8 cellular contexts compared by ENCODE assay signal in genomic region chr22:44625981-44626687, GRCh38.
DNase-seq lines count a peak whose midpoint lies in the region; ATAC-seq, FAIRE-seq and TF ChIP-seq lines count a peak whose summit lies in the region.

No MANE protein-coding gene starts in this region.

- CTCF ChIA-PET in activated CD8-positive, alpha-beta T cell treated with anti-CD3 and anti-CD28 coated beads, Interleukin-2, amount 10 ng/mL, durations not matched to agents 7 days and 5 days (lab: Charles Lee): interaction anchor here (0.5 to 4.7 kb wide), 24 partner anchors 10 to 743 kb away, joined by 3 to 45 read pairs (median 4); no protein-coding TSS in a partner anchor

- POLR2A ChIA-PET in activated CD8-positive, alpha-beta T cell treated with anti-CD3 and anti-CD28 coated beads, Interleukin-2, amount 10 ng/mL, durations not matched to agents 7 days and 5 days (lab: Charles Lee): interaction anchor here (0.6 kb wide), 2 partner anchors 444 to 453 kb away, joined by 3 read pairs; no protein-coding TSS in a partner anchor

- no peak overlapping the region for H3K4me3 ChIP-seq in AG09309 (ENCODE audit: control insufficient read depth, low read depth, low read length)

- DNase-seq in AG09309 (ENCODE audit: low read depth) (no peak), H54 (ENCODE audit: insufficient read length, low spot score) (peak; percentile 60), NCI-H748 treated with DMSO at 0.1 percent for 48 hours (lab: John Stamatoyannopoulos, UW) (peak; percentile 44), ecto neural progenitor cell (ENCODE audit: low spot score) (peak; percentile 86), lung microvascular endothelial cell (ENCODE audit: low read depth in 2 of 2) (peak; percentile 56 to 76)
- DNase-seq in activated CD8-positive, alpha-beta T cell treated with anti-CD3 and anti-CD28 coated beads, Interleukin-2, amount 10 ng/mL, durations not matched to agents 7 days and 5 days: peak; percentile 88
- peak; percentile 67 for DNase-seq in stimulated activated CD8-positive, alpha-beta memory T cell treated with anti-CD3 and anti-CD28 coated beads, Interleukin-15, amount 100 ng/mL, for 1 hour (ENCODE audit: low read depth)

- peaks cover 4% of the 10 kb centered on the region for H3K27me3 Mint-ChIP-seq in activated CD8-positive, alpha-beta T cell treated with anti-CD3 and anti-CD28 coated beads, Interleukin-2, amount 10 ng/mL, durations not matched to agents 7 days and 5 days (ENCODE audit: low read depth)

- no peak for FAIRE-seq in H54 (lab: Jason Lieb, UNC)

- no peaks in the 10 kb centered on the region for H3K36me3 Mint-ChIP-seq in activated CD8-positive, alpha-beta T cell treated with anti-CD3 and anti-CD28 coated beads, Interleukin-2, amount 10 ng/mL, durations not matched to agents 7 days and 5 days (ENCODE audit: low read depth)

- peak overlapping the region; percentile 16 for H3K27ac Mint-ChIP-seq in activated CD8-positive, alpha-beta T cell treated with anti-CD3 and anti-CD28 coated beads, Interleukin-2, amount 10 ng/mL, durations not matched to agents 7 days and 5 days

- no peak for TF ChIP-seq POLR2A in H54 (IDR thresholded peaks at IDR 0.05; ENCODE audit: low read depth, low read length)

- TF ChIP-seq CTCF in AG09309 (IDR thresholded peaks at IDR 0.05; ENCODE audit: control insufficient read depth, insufficient read depth, low read depth, low read length, missing control alignments): peak; percentile 96

- peaks cover 7% of the 10 kb centered on the region for H3K4me1 Mint-ChIP-seq in activated CD8-positive, alpha-beta T cell treated with anti-CD3 and anti-CD28 coated beads, Interleukin-2, amount 10 ng/mL, durations not matched to agents 7 days and 5 days (ENCODE audit: low read depth)

- ATAC-seq in activated CD8-positive, alpha-beta T cell treated with anti-CD3 and anti-CD28 coated beads, Interleukin-2, amount 10 ng/mL, durations not matched to agents 7 days and 5 days: peak; percentile 66
- no peak for ATAC-seq in HG02610 (IDR thresholded peaks at IDR 0.05; ENCODE audit: unreplicated experiment)

- H3K4me3 Mint-ChIP-seq in activated CD8-positive, alpha-beta T cell treated with anti-CD3 and anti-CD28 coated beads, Interleukin-2, amount 10 ng/mL, durations not matched to agents 7 days and 5 days: no peak overlapping the region

- peaks cover 9% of the 10 kb centered on the region for H3K9me3 Mint-ChIP-seq in activated CD8-positive, alpha-beta T cell treated with anti-CD3 and anti-CD28 coated beads, Interleukin-2, amount 10 ng/mL, durations not matched to agents 7 days and 5 days (ENCODE audit: insufficient read depth)
